ENCODE assay signal across 2 cellular contexts in genomic region chr6:17988422-17988944, GRCh38.
TF ChIP-seq lines count a peak whose summit lies in the region.

No MANE protein-coding gene starts in this region.

TF ChIP-seq in K562, 482 proteins besides CTCF, POLR2A, EP300 and RAD21 (continued from another document and continues in another):
- TF ChIP-seq ZBTB33 (CRISPR knock-in tag; IDR thresholded peaks at IDR 0.05) (peak; percentile 26; the same call in 1 of the 2 replicates), MAX (CRISPR knock-in tag; IDR thresholded peaks at IDR 0.05) (peak; percentile 29; the same call in 1 of the 2 replicates), ZNF212 (CRISPR knock-in tag; IDR thresholded peaks at IDR 0.05) (no peak), BCL6 (CRISPR knock-in tag; IDR thresholded peaks at IDR 0.05) (no peak), ETS2 (tag; IDR thresholded peaks at IDR 0.05; ENCODE audit: borderline replicate concordance, poor library complexity, severe bottlenecking) (no peak), ESRRA (IDR thresholded peaks at IDR 0.05; ENCODE audit: borderline replicate concordance, low read depth) (no peak), NBN (IDR thresholded peaks at IDR 0.05; ENCODE audit: low read depth) (no peak), SP2 (IDR thresholded peaks at IDR 0.05; ENCODE audit: extremely low read depth, low read depth, low read length, poor library complexity, severe bottlenecking) (no peak), FOXK2 (conservative IDR thresholded peaks at IDR 0.05 in 1 of 2, IDR thresholded peaks at IDR 0.05 in 1 of 2; ENCODE audit: low read depth in 2 of 2) (no peak), TRIM24 (IDR thresholded peaks at IDR 0.05) (no peak), ZNF280B (CRISPR knock-in tag; IDR thresholded peaks at IDR 0.05) (no peak), FOXA1 (IDR thresholded peaks at IDR 0.05; ENCODE audit: borderline replicate concordance) (no peak), ZZZ3 (IDR thresholded peaks at IDR 0.05) (no peak), RBBP5 (IDR thresholded peaks at IDR 0.05; ENCODE audit: borderline replicate concordance, insufficient read depth, low read length, poor library complexity, severe bottlenecking) (no peak), GMEB1 (CRISPR knock-in tag; IDR thresholded peaks at IDR 0.05) (no peak)

TF ChIP-seq in HepG2, 621 proteins besides CTCF, POLR2A, EP300 and RAD21 (continued from another document and continues in another):
- TF ChIP-seq ZNF230 (CRISPR knock-in tag; IDR thresholded peaks at IDR 0.05): no peak
- no peak for TF ChIP-seq RFX1 (IDR thresholded peaks at IDR 0.05)
- TF ChIP-seq TFDP1 (CRISPR knock-in tag; IDR thresholded peaks at IDR 0.05; ENCODE audit: borderline replicate concordance): no peak
- no peak for TF ChIP-seq HNF4A (CRISPR knock-in tag; IDR thresholded peaks at IDR 0.05)
- TF ChIP-seq HOXA3 (CRISPR knock-in tag; IDR thresholded peaks at IDR 0.05): no peak
- no peak for TF ChIP-seq TMF1 (CRISPR knock-in tag; IDR thresholded peaks at IDR 0.05; ENCODE audit: low read depth)
- no peak for TF ChIP-seq ZNF569 (CRISPR knock-in tag; IDR thresholded peaks at IDR 0.05; ENCODE audit: borderline replicate concordance)
- TF ChIP-seq ZNF446 (CRISPR knock-in tag; IDR thresholded peaks at IDR 0.05): no peak
- 0 out of 2 replicates have a peak, but pooled peaks have one; percentile 17 for TF ChIP-seq ZSCAN25 (CRISPR knock-in tag; IDR thresholded peaks at IDR 0.05)
- no peak for TF ChIP-seq U2AF2 (IDR thresholded peaks at IDR 0.05; ENCODE audit: low read depth, low read length)
- no peak for TF ChIP-seq SATB2 (CRISPR knock-in tag; IDR thresholded peaks at IDR 0.05)
- no peak for TF ChIP-seq MED1 (CRISPR knock-in tag; IDR thresholded peaks at IDR 0.05)
- TF ChIP-seq ZNF460 (CRISPR knock-in tag; IDR thresholded peaks at IDR 0.05; ENCODE audit: borderline replicate concordance): no peak
- no peak for TF ChIP-seq CBX1 (IDR thresholded peaks at IDR 0.05; ENCODE audit: low read depth)
- TF ChIP-seq NFIB (CRISPR knock-in tag; IDR thresholded peaks at IDR 0.05; ENCODE audit: borderline replicate concordance): no peak
- no peak for TF ChIP-seq SNAPC5 (CRISPR knock-in tag; IDR thresholded peaks at IDR 0.05; ENCODE audit: borderline replicate concordance)
- TF ChIP-seq SAP130 (CRISPR knock-in tag; IDR thresholded peaks at IDR 0.05; ENCODE audit: low read depth): 0 out of 2 replicates have a peak, but pooled peaks have one; percentile 4
- no peak for TF ChIP-seq THAP8 (CRISPR knock-in tag; IDR thresholded peaks at IDR 0.05; ENCODE audit: borderline replicate concordance)
- no peak for TF ChIP-seq ZNF550 (CRISPR knock-in tag; IDR thresholded peaks at IDR 0.05; ENCODE audit: borderline replicate concordance)
- no peak for TF ChIP-seq BRD4 (CRISPR knock-in tag; IDR thresholded peaks at IDR 0.05)
- TF ChIP-seq ZNF841 (CRISPR knock-in tag; IDR thresholded peaks at IDR 0.05; ENCODE audit: borderline replicate concordance): no peak
- TF ChIP-seq MEF2D (CRISPR knock-in tag; IDR thresholded peaks at IDR 0.05): no peak
- TF ChIP-seq SYNCRIP (IDR thresholded peaks at IDR 0.05; ENCODE audit: insufficient read depth, low read depth, low read length): no peak
- TF ChIP-seq FOXM1 (CRISPR knock-in tag; IDR thresholded peaks at IDR 0.05): no peak
- no peak for TF ChIP-seq NCOA2 (CRISPR knock-in tag; IDR thresholded peaks at IDR 0.05)
- no peak for TF ChIP-seq ZNF251 (CRISPR knock-in tag; IDR thresholded peaks at IDR 0.05)
- no peak for TF ChIP-seq CENPT (CRISPR knock-in tag; IDR thresholded peaks at IDR 0.05; ENCODE audit: low read depth)
- TF ChIP-seq JDP2 (CRISPR knock-in tag; IDR thresholded peaks at IDR 0.05; ENCODE audit: borderline replicate concordance): no peak
- TF ChIP-seq MLLT10 (CRISPR knock-in tag; IDR thresholded peaks at IDR 0.05): no peak
- TF ChIP-seq RFXANK (CRISPR knock-in tag; IDR thresholded peaks at IDR 0.05): no peak
- no peak for TF ChIP-seq ARNTL (CRISPR knock-in tag; IDR thresholded peaks at IDR 0.05)
- TF ChIP-seq HOXD1 (CRISPR knock-in tag; IDR thresholded peaks at IDR 0.05): no peak
- no peak for TF ChIP-seq ZNF773 (CRISPR knock-in tag; IDR thresholded peaks at IDR 0.05; ENCODE audit: borderline replicate concordance)
- peak; percentile 55; the same call in 1 of the 2 replicates for TF ChIP-seq DNMT3B (CRISPR knock-in tag; conservative IDR thresholded peaks at IDR 0.05)
- no peak for TF ChIP-seq FLYWCH1 (CRISPR knock-in tag; IDR thresholded peaks at IDR 0.05)
- 0 out of 2 replicates have a peak, but pooled peaks have one; percentile 8 for TF ChIP-seq IKZF5 (CRISPR knock-in tag; IDR thresholded peaks at IDR 0.05)
- TF ChIP-seq ATF7 (IDR thresholded peaks at IDR 0.05): no peak
- no peak for TF ChIP-seq ATF7 (CRISPR knock-in tag; IDR thresholded peaks at IDR 0.05)
- TF ChIP-seq ZNF761 (CRISPR knock-in tag; conservative IDR thresholded peaks at IDR 0.05): no peak
- no peak for TF ChIP-seq ZNF512B (CRISPR knock-in tag; IDR thresholded peaks at IDR 0.05; ENCODE audit: borderline replicate concordance)
- no peak for TF ChIP-seq SOX6 (IDR thresholded peaks at IDR 0.05)
- TF ChIP-seq SOX6 (CRISPR knock-in tag; IDR thresholded peaks at IDR 0.05): 0 out of 2 replicates have a peak, but pooled peaks have one; percentile 2
- TF ChIP-seq KLF15 (CRISPR knock-in tag; IDR thresholded peaks at IDR 0.05; ENCODE audit: borderline replicate concordance): no peak
- TF ChIP-seq GPN1 (CRISPR knock-in tag; IDR thresholded peaks at IDR 0.05; ENCODE audit: borderline replicate concordance): no peak
- no peak for TF ChIP-seq PITX1 (CRISPR knock-in tag; IDR thresholded peaks at IDR 0.05)
- no peak for TF ChIP-seq ZNF205 (CRISPR knock-in tag; IDR thresholded peaks at IDR 0.05)
- TF ChIP-seq NFE2 (CRISPR knock-in tag; IDR thresholded peaks at IDR 0.05): no peak
- TF ChIP-seq TRAFD1 (CRISPR knock-in tag; IDR thresholded peaks at IDR 0.05; ENCODE audit: borderline replicate concordance): no peak
- no peak for TF ChIP-seq ZNF776 (CRISPR knock-in tag; IDR thresholded peaks at IDR 0.05)
- TF ChIP-seq TIGD3 (CRISPR knock-in tag; IDR thresholded peaks at IDR 0.05; ENCODE audit: borderline replicate concordance): no peak
- TF ChIP-seq ZNF274 (CRISPR knock-in tag; IDR thresholded peaks at IDR 0.05): 0 out of 2 replicates have a peak, but pooled peaks have one; percentile 59
- TF ChIP-seq ZNF350 (CRISPR knock-in tag; IDR thresholded peaks at IDR 0.05; ENCODE audit: borderline replicate concordance, low read depth): peak; percentile 60; the same call in 1 of the 2 replicates
- peak; percentile 21 for TF ChIP-seq ZNF781 (CRISPR knock-in tag; IDR thresholded peaks at IDR 0.05; ENCODE audit: borderline replicate concordance, not compliant biosample characterization)
- 0 out of 2 replicates have a peak, but pooled peaks have one; percentile 11 for TF ChIP-seq ZBTB33 (CRISPR knock-in tag; IDR thresholded peaks at IDR 0.05)
- no peak for TF ChIP-seq ZNF75D (CRISPR knock-in tag; IDR thresholded peaks at IDR 0.05; ENCODE audit: borderline replicate concordance)
- no peak; the same call in 1 of the 2 replicates for TF ChIP-seq MAF1 (CRISPR knock-in tag; IDR thresholded peaks at IDR 0.05; ENCODE audit: borderline replicate concordance)
- no peak for TF ChIP-seq MAZ (IDR thresholded peaks at IDR 0.05; ENCODE audit: borderline replicate concordance, low read depth, low read length)
- no peak; the same call in 1 of the 2 replicates for TF ChIP-seq MAZ (CRISPR knock-in tag; IDR thresholded peaks at IDR 0.05; ENCODE audit: low read depth)
- 0 out of 2 replicates have a peak, but pooled peaks have one; percentile 62 for TF ChIP-seq EEA1 (CRISPR knock-in tag; IDR thresholded peaks at IDR 0.05; ENCODE audit: borderline replicate concordance)
- TF ChIP-seq ZNF432 (CRISPR knock-in tag; IDR thresholded peaks at IDR 0.05; ENCODE audit: borderline replicate concordance): no peak
- TF ChIP-seq ZNF292 (CRISPR knock-in tag; IDR thresholded peaks at IDR 0.05; ENCODE audit: borderline replicate concordance, low read depth): peak; percentile 31; the same call in 1 of the 2 replicates
- no peak for TF ChIP-seq SRY (CRISPR knock-in tag; IDR thresholded peaks at IDR 0.05)
- TF ChIP-seq CREB3 (CRISPR knock-in tag; IDR thresholded peaks at IDR 0.05): no peak
